ENCODE assay signal across 20 cellular contexts in genomic region chr2:2735041-2735440, GRCh38.
DNase-seq lines count a peak whose midpoint lies in the region; FAIRE-seq and TF ChIP-seq lines count a peak whose summit lies in the region.
"Had no signal": no experiment of that assay in that cellular context is flagged by ENCODE, and none has a peak within 500 bp of the region (broad histone marks: within the 10 kb centered on the region; RNA-seq: fewer than 3 reads in every experiment).

No MANE protein-coding gene starts in this region.

- no peaks in the 10 kb centered on the region for H3K4me1 ChIP-seq in HEK293 (ENCODE audit: control insufficient read depth, insufficient read depth, low read length)
- H3K4me1 ChIP-seq: BLaER1 treated with 17β-estradiol and CSF1 and Interleukin-3, amounts not matched to agents 10 nM and 100 nM had no signal

- H3K36me3 ChIP-seq in HEK293 (ENCODE audit: control insufficient read depth in 2 of 2, insufficient read depth in 1 of 2, low read length in 2 of 2), result no peaks in the 10 kb centered on the region
- H3K36me3 ChIP-seq: BLaER1 treated with 17β-estradiol and CSF1 and Interleukin-3, amounts not matched to agents 10 nM and 100 nM had no signal

- no peak for FAIRE-seq in GM12892 (lab: Jason Lieb, UNC)
- FAIRE-seq: GM12878, GM19239 had no signal

- H3K4me3 ChIP-seq in HEK293 (ENCODE audit: low read depth, low read length), result no peak overlapping the region
- H3K4me3 ChIP-seq: BLaER1 treated with 17β-estradiol and CSF1 and Interleukin-3, amounts not matched to agents 10 nM and 100 nM; GM12878; PC-9; SK-N-MC had no signal

- TF ChIP-seq CTCF in HEK293 (tag by site-specific recombination; IDR thresholded peaks at IDR 0.05) (no peak), GM10266 (IDR thresholded peaks at IDR 0.05; ENCODE audit: control insufficient read depth, insufficient read depth, low read depth, missing control alignments) (no peak)

- DNase-seq in NCI-H1436 (lab: John Stamatoyannopoulos, UW), result peak; percentile 17
- no peak for DNase-seq in NCI-H1436 treated with DMSO at 0.1 percent for 48 hours (lab: John Stamatoyannopoulos, UW)
- peak; percentile 76 for DNase-seq in NCI-H69 (lab: John Stamatoyannopoulos, UW)
- peak; percentile 61 for DNase-seq in islet precursor cell
- DNase-seq in GM10266 (ENCODE audit: extremely low spot score), result no peak
- DNase-seq in GM12892 (ENCODE audit: insufficient read length), result no peak
- no peak for DNase-seq in CD1c-positive myeloid dendritic cell (ENCODE audit: extremely low spot score)
- DNase-seq: 8988T, HCEC 1CT, Karpas-422, MM.1S, NCI-H1105, NCI-H2029 treated with DMSO at 0.1 percent for 48 hours, NCI-H510A treated with DMSO at 0.1 percent for 48 hours, PC-9 had no signal

- H3K9me3 ChIP-seq in HEK293 (ENCODE audit: control insufficient read depth, insufficient read depth, low read depth, low read length), result no peaks in the 10 kb centered on the region
- H3K9me3 ChIP-seq: BLaER1 treated with 17β-estradiol and CSF1 and Interleukin-3, amounts not matched to agents 10 nM and 100 nM had no signal

- CTCF ChIA-PET in HEK293 (lab: Yijun Ruan, JAX), result no interaction called here

- no peak for TF ChIP-seq POLR2A in GM12892 (IDR thresholded peaks at IDR 0.05; ENCODE audit: low read depth, low read length)

- POLR2A ChIA-PET in HEK293 (lab: Yijun Ruan, JAX), result no interaction called here

- H3K27ac ChIP-seq in HEK293 (ENCODE audit: extremely low read depth, low read depth, low read length), result no peak overlapping the region
- H3K27ac ChIP-seq: BLaER1 treated with 17β-estradiol and CSF1 and Interleukin-3, amounts not matched to agents 10 nM and 100 nM; PC-9; SK-N-MC had no signal

TF ChIP-seq in HEK293, 187 proteins besides CTCF, POLR2A, EP300 and RAD21:
- no peak for TF ChIP-seq ZNF747 (tag by site-specific recombination; IDR thresholded peaks at IDR 0.05)
- no peak for TF ChIP-seq ZNF114 (tag by site-specific recombination; IDR thresholded peaks at IDR 0.05)
- TF ChIP-seq HOXC10 (CRISPR knock-in tag; IDR thresholded peaks at IDR 0.05), result no peak
- no peak for TF ChIP-seq ZNF302 (tag by site-specific recombination; IDR thresholded peaks at IDR 0.05; ENCODE audit: low read depth)
- no peak for TF ChIP-seq PRDM1 (tag by site-specific recombination; IDR thresholded peaks at IDR 0.05)
- TF ChIP-seq ZNF658 (tag by site-specific recombination; IDR thresholded peaks at IDR 0.05), result no peak
- TF ChIP-seq KLF16 (tag by site-specific recombination; IDR thresholded peaks at IDR 0.05), result no peak
- TF ChIP-seq GLIS1 (tag by site-specific recombination; IDR thresholded peaks at IDR 0.05), result peak; percentile 49; the same call in 1 of the 2 replicates
- TF ChIP-seq ZNF555 (tag by site-specific recombination; conservative IDR thresholded peaks at IDR 0.05), result no peak

Comparison
In these comparisons a context has a peak if more than half of its experiments do, and no peak if none do; other contexts are left out.
1. DNase-seq: peak in NCI-H1436 (single experiment), NCI-H69 (single experiment) and islet precursor cell (single experiment); none in NCI-H1436 treated with DMSO at 0.1 percent for 48 hours (single experiment), GM10266 (single experiment), GM12892 (single experiment) and CD1c-positive myeloid dendritic cell (single experiment).